ENCODE assay signal across 33 cellular contexts in genomic region chr3:167867981-167868380, GRCh38.
"Had no signal": no experiment of that assay in that cellular context is flagged by ENCODE, and none has a peak within 500 bp of the region (broad histone marks: within the 10 kb centered on the region; RNA-seq: fewer than 3 reads in every experiment).

No MANE protein-coding gene starts in this region.

- H3K27me3 ChIP-seq: adrenal gland, body of pancreas, brain microvascular endothelial cell, breast epithelium had no signal

- H3K27ac ChIP-seq: adrenal gland, body of pancreas, brain microvascular endothelial cell, breast epithelium, VCaP had no signal

- H3K4me3 ChIP-seq: adrenal gland, body of pancreas, breast epithelium had no signal

- H3K4me1 ChIP-seq: adrenal gland, body of pancreas, breast epithelium had no signal

- DNase-seq: activated B cell treated with CpG ODN at 0.5 μM for 24 hours; activated CD4-positive, alpha-beta memory T cell treated with anti-CD3 and anti-CD28 coated beads for 36 hours; activated CD4-positive, alpha-beta T cell treated with anti-CD3 and anti-CD28 coated beads for 4 hours; activated CD4-positive, alpha-beta T cell treated with anti-CD3 and anti-CD28 coated beads, Interleukin-2, amount 10 ng/mL, durations not matched to agents 24 days and 14 days; activated CD4-positive, alpha-beta T cell treated with anti-CD3 and anti-CD28 coated beads, Interleukin-2, amount 50 U/mL, for 1 hour; activated CD4-positive, alpha-beta T cell treated with anti-CD3 and anti-CD28 coated beads, Interleukin-2, amount 50 U/mL, for 4 hours; activated CD4-positive, CD25-positive, alpha-beta regulatory T cell treated with anti-CD3 and anti-CD28 coated beads, Interleukin-2, amount 50 U/mL, for 72 hours; activated CD8-positive, alpha-beta memory T cell treated with anti-CD3 and anti-CD28 coated beads, Interleukin-2, amount 50 U/mL, for 4 hours; activated CD8-positive, alpha-beta T cell treated with anti-CD3 and anti-CD28 coated beads for 36 hours; activated effector memory CD4-positive, alpha-beta T cell treated with anti-CD3 and anti-CD28 coated beads, Interleukin-2, amount 50 U/mL, for 16 hours; activated gamma-delta T cell treated with Interleukin-2 at 50 U/mL for 16 hours; activated naive CD4-positive, alpha-beta T cell; activated naive CD4-positive, alpha-beta T cell treated with anti-CD3 and anti-CD28 coated beads for 36 hours; activated naive CD4-positive, alpha-beta T cell treated with anti-CD3 and anti-CD28 coated beads, Interleukin-2, amount 50 U/mL, for 16 hours; activated naive CD8-positive, alpha-beta T cell treated with anti-CD3 and anti-CD28 coated beads for 36 hours; activated T-cell treated with anti-CD3 and anti-CD28 coated beads for 4 hours; activated T-cell treated with anti-CD3 and anti-CD28 coated beads, Interleukin-2, amount 50 U/mL, for 1 hour; activated T-cell treated with anti-CD3 and anti-CD28 coated beads, Interleukin-2, amount 50 U/mL, for 4 hours; activated T-cell treated with anti-CD3 and anti-CD28 coated beads, Interleukin-2, amount 50 U/mL, for 72 hours; adrenal gland; amniotic stem cell; aorta; body of pancreas; brain microvascular endothelial cell; central memory CD4-positive, alpha-beta T cell; SW 1271; T-helper 1 cell; T-helper 2 cell; T-helper 9 cell had no signal

- H3K36me3 ChIP-seq: adrenal gland, brain microvascular endothelial cell, breast epithelium had no signal

- ATAC-seq: activated CD8-positive, alpha-beta T cell treated with anti-CD3 and anti-CD28 coated beads for 36 hours; activated naive CD4-positive, alpha-beta T cell treated with anti-CD3 and anti-CD28 coated beads, Interleukin-2, amount 50 U/mL, for 72 hours; activated T-cell treated with anti-CD3 and anti-CD28 coated beads, Interleukin-2, amount 50 U/mL, for 4 hours; activated T-cell treated with anti-CD3 and anti-CD28 coated beads, Interleukin-2, amount 50 U/mL, for 72 hours; activated T-helper 17 cell treated with anti-CD3 and anti-CD28 coated beads, Interleukin-2, amount 50 U/mL, for 72 hours; body of pancreas had no signal

- H3K9me3 ChIP-seq: adrenal gland, body of pancreas had no signal
